In genomic region chr2:210004893-210005292, GRCh38 we compare ENCODE assay signal across 11 cellular contexts. TPM values are rescaled to one million over a fixed set of nuclear protein-coding genes. Genes with fewer than 3 reads are reported as not detected.
DNase-seq lines count a peak whose midpoint lies in the region; TF ChIP-seq lines count a peak whose summit lies in the region.
"Had no signal": no experiment of that assay in that cellular context is flagged by ENCODE, and none has a peak within 500 bp of the region (broad histone marks: within the 10 kb centered on the region; RNA-seq: fewer than 3 reads in every experiment).

No MANE protein-coding gene starts in this region.

- no peak for DNase-seq in activated T-cell treated with anti-CD3 and anti-CD28 coated beads, Interleukin-2, amount 50 U/mL, for 24 hours
- DNase-seq in activated T-cell treated with anti-CD3 and anti-CD28 coated beads, Interleukin-2, amount 50 U/mL, for 48 hours = no peak
- DNase-seq in chondrocyte (ENCODE audit: low spot score) = no peak
- no peak for DNase-seq in smooth muscle cell (lab: John Stamatoyannopoulos, UW; ENCODE audit: unreplicated experiment)
- no peak for DNase-seq in NCI-H526 treated with DMSO at 0.1 percent for 48 hours (lab: John Stamatoyannopoulos, UW)
- no peak for DNase-seq in kidney glomerular epithelial cell (lab: John Stamatoyannopoulos, UW)
- no peak for DNase-seq in activated CD4-positive, alpha-beta T cell treated with anti-CD3 and anti-CD28 coated beads for 48 hours
- DNase-seq: mammary epithelial cell, NCI-H1105, tibial artery had no signal

- H3K36me3 ChIP-seq in OCI-LY1 (ENCODE audit: insufficient read depth, low read length) (peaks cover 55% of the 10 kb centered on the region), smooth muscle cell (ENCODE audit: low read depth) (no peaks in the 10 kb centered on the region)

- H3F3A ChIP-seq in OCI-LY1 (ENCODE audit: insufficient read depth, low read length) = no peaks in the 10 kb centered on the region
- no peaks in the 10 kb centered on the region for H3F3A ChIP-seq in smooth muscle cell (ENCODE audit: low read depth)

- no peaks in the 10 kb centered on the region for H3K9me3 Mint-ChIP-seq in activated T-cell treated with anti-CD3 and anti-CD28 coated beads, Interleukin-2, amount 50 U/mL, for 24 hours
- no peaks in the 10 kb centered on the region for H3K9me3 Mint-ChIP-seq in chondrocyte (ENCODE audit: low read depth)

- H2AFZ ChIP-seq in OCI-LY1 (ENCODE audit: low read length) = no peak overlapping the region
- H2AFZ ChIP-seq in smooth muscle cell (ENCODE audit: low read depth) = no peak overlapping the region

- no peaks in the 10 kb centered on the region for H3K27me3 ChIP-seq in OCI-LY1 (ENCODE audit: insufficient read depth, low read length)
- no peaks in the 10 kb centered on the region for H3K27me3 ChIP-seq in smooth muscle cell (ENCODE audit: low read depth)
- H3K27me3 ChIP-seq: tibial artery had no signal

- peaks cover 41% of the 10 kb centered on the region for H3K4me1 ChIP-seq in OCI-LY1 (ENCODE audit: insufficient read depth, low read length, severe bottlenecking)
- H3K4me1 ChIP-seq in smooth muscle cell (ENCODE audit: low read depth) = peaks cover 10% of the 10 kb centered on the region

- no peaks in the 10 kb centered on the region for H3K9me2 ChIP-seq in OCI-LY1 (ENCODE audit: low read depth, low read length)

- peak overlapping the region; percentile 97 for H3K4me3 Mint-ChIP-seq in activated T-cell treated with anti-CD3 and anti-CD28 coated beads, Interleukin-2, amount 50 U/mL, for 24 hours
- H3K4me3 Mint-ChIP-seq in chondrocyte (ENCODE audit: unreplicated experiment) = no peak overlapping the region

- peaks cover 77% of the 10 kb centered on the region for H3K4me1 Mint-ChIP-seq in activated T-cell treated with anti-CD3 and anti-CD28 coated beads, Interleukin-2, amount 50 U/mL, for 24 hours (ENCODE audit: low read depth)
- H3K4me1 Mint-ChIP-seq in chondrocyte (ENCODE audit: low read depth) = peaks cover 49% of the 10 kb centered on the region

- H3K27ac ChIP-seq in OCI-LY1 (ENCODE audit: low read depth, low read length, poor library complexity, severe bottlenecking) (no peak overlapping the region), smooth muscle cell (ENCODE audit: low read depth) (no peak overlapping the region)
- H3K27ac ChIP-seq: tibial artery had no signal

- WGBS in smooth muscle cell (ENCODE audit: low lambda C conversion rate) = 88% methylated on average over 2 of the region's 2 CpGs

- H3K4me3 ChIP-seq in OCI-LY1 (ENCODE audit: low read depth, low read length, poor library complexity, severe bottlenecking) (peak overlapping the region; percentile 88), smooth muscle cell (no peak overlapping the region)
- H3K4me3 ChIP-seq: tibial artery had no signal

- H3K79me2 ChIP-seq in OCI-LY1 (ENCODE audit: insufficient read depth, low read length) = peaks cover 75% of the 10 kb centered on the region
- peaks cover 72% of the 10 kb centered on the region for H3K79me2 ChIP-seq in smooth muscle cell (ENCODE audit: low read depth)

- H3K36me3 Mint-ChIP-seq in activated T-cell treated with anti-CD3 and anti-CD28 coated beads, Interleukin-2, amount 50 U/mL, for 24 hours (ENCODE audit: low read depth) = peaks cover 74% of the 10 kb centered on the region
- H3K36me3 Mint-ChIP-seq in chondrocyte (ENCODE audit: low read depth) = peaks cover 3% of the 10 kb centered on the region

- no peaks in the 10 kb centered on the region for H3K27me3 Mint-ChIP-seq in activated T-cell treated with anti-CD3 and anti-CD28 coated beads, Interleukin-2, amount 50 U/mL, for 24 hours
- no peaks in the 10 kb centered on the region for H3K27me3 Mint-ChIP-seq in chondrocyte (ENCODE audit: low read depth)

- H3K9me3 ChIP-seq in OCI-LY1 (ENCODE audit: low read length) (no peaks in the 10 kb centered on the region), smooth muscle cell (replicated peaks; ENCODE audit: low read depth) (no peaks in the 10 kb centered on the region)
- H3K9me3 ChIP-seq: tibial artery had no signal

- H4K20me1 ChIP-seq in OCI-LY1 (ENCODE audit: insufficient read depth, low read length) (0 out of 2 replicates have a peak, but pooled peaks cover 2% of the 10 kb centered on the region), smooth muscle cell (ENCODE audit: low read depth) (peaks cover 64% of the 10 kb centered on the region)

- TF ChIP-seq CTCF in OCI-LY1 (IDR thresholded peaks at IDR 0.05; ENCODE audit: low read length) (no peak), chondrocyte (IDR thresholded peaks at IDR 0.05) (no peak), smooth muscle cell (IDR thresholded peaks at IDR 0.05; ENCODE audit: borderline replicate concordance, insufficient read depth, poor library complexity, severe bottlenecking) (no peak)

- H3K4me2 ChIP-seq in OCI-LY1 (ENCODE audit: low read length) (peak overlapping the region; percentile 69), smooth muscle cell (no peak overlapping the region)

- H3K27ac Mint-ChIP-seq in activated T-cell treated with anti-CD3 and anti-CD28 coated beads, Interleukin-2, amount 50 U/mL, for 24 hours = peak overlapping the region; percentile 18
- peak overlapping the region; percentile 32 for H3K27ac Mint-ChIP-seq in chondrocyte (ENCODE audit: unreplicated experiment)

- H3K9ac ChIP-seq in OCI-LY1 (ENCODE audit: low read length) (peak overlapping the region; percentile 9; the same call in 1 of the 2 replicates), smooth muscle cell (ENCODE audit: low read depth) (peak overlapping the region; percentile 30)

RNA-seq across cellular contexts. Expression of gene RPE, which starts 2.5 kb away (rescaled TPM):
- total RNA-seq in chondrocyte = 37.6 to 52.7 TPM (median 41.8 TPM) in 3 replicates
- 53.2 and 64.3 TPM in 2 replicates for total RNA-seq in smooth muscle cell
- 24.3 and 25.1 TPM in 2 replicates for polyA plus RNA-seq in smooth muscle cell
